ENCODE assay signal across 19 cellular contexts in genomic region chr5:140707812-140708211, GRCh38. TPM values are rescaled to one million over a fixed set of nuclear protein-coding genes. Genes with fewer than 3 reads are reported as not detected.
DNase-seq lines count a peak whose midpoint lies in the region; ATAC-seq and TF ChIP-seq lines count a peak whose summit lies in the region.
"Had no signal": no experiment of that assay in that cellular context is flagged by ENCODE, and none has a peak within 500 bp of the region (broad histone marks: within the 10 kb centered on the region; RNA-seq: fewer than 3 reads in every experiment).

No MANE protein-coding gene starts in this region.

- H3K36me3 ChIP-seq in CD4-positive, alpha-beta memory T cell (ENCODE audit: insufficient read depth, low read length), result peaks cover 33% of the 10 kb centered on the region
- H3K36me3 ChIP-seq in ascending aorta, result peaks cover 28 to 38% of the 10 kb centered on the region in 2 donors

- no peak overlapping the region for H3K27ac ChIP-seq in CD4-positive, alpha-beta memory T cell (ENCODE audit: low read depth, low read length)
- peak overlapping the region; percentile 42 to 64 for H3K27ac ChIP-seq in ascending aorta
- H3K27ac ChIP-seq: SK-N-MC had no signal

- peaks cover 0 to 8% of the 10 kb centered on the region in 2 donors for H3K27me3 Mint-ChIP-seq in CD4-positive, alpha-beta memory T cell
- no peaks in the 10 kb centered on the region for H3K27me3 Mint-ChIP-seq in naive thymus-derived CD8-positive, alpha-beta T cell

- peak; percentile 9 for DNase-seq in NCI-H2171 treated with DMSO at 0.1 percent for 48 hours (lab: John Stamatoyannopoulos, UW)
- no peak for DNase-seq in NCI-H2171 (lab: John Stamatoyannopoulos, UW)
- no peak for DNase-seq in CD4-positive, alpha-beta memory T cell
- DNase-seq in ascending aorta (ENCODE audit: low spot score in 2 of 2), result no peak
- no peak for DNase-seq in naive thymus-derived CD8-positive, alpha-beta T cell
- no peak for DNase-seq in NCI-H1436 treated with DMSO at 0.1 percent for 48 hours (lab: John Stamatoyannopoulos, UW)
- DNase-seq: BE2C; CD8-positive, alpha-beta memory T cell; MM.1S; NCI-H1092; NCI-H146; NCI-H2029 treated with DMSO at 0.1 percent for 48 hours; NCI-H510A; NCI-H748 treated with DMSO at 0.1 percent for 48 hours; NK-92 treated with Interleukin-12 subunit alpha and Interleukin-12 subunit beta, amount 100 ng/mL, for 24 hours; Right ventricle myocardium superior had no signal

- TF ChIP-seq CTCF in ascending aorta (IDR thresholded peaks at IDR 0.05), result no peak

- peaks cover 11 to 28% (median 21%) of the 10 kb centered on the region in 4 donors for H3K4me1 Mint-ChIP-seq in CD4-positive, alpha-beta memory T cell
- H3K4me1 Mint-ChIP-seq in naive thymus-derived CD8-positive, alpha-beta T cell, result peaks cover 12 to 23% (median 18%) of the 10 kb centered on the region in 4 donors

- intact Hi-C loops in CD4-positive, alpha-beta memory T cell (cut with micrococcal nuclease), result loop anchor here (10.0 kb wide), 1 partner anchor 603 kb away; no protein-coding TSS in a partner anchor
- intact Hi-C loops in ascending aorta (cut with DNase I), result no loop called here

- POLR2A ChIA-PET in CD4-positive, alpha-beta memory T cell (lab: Charles Lee; ENCODE audit: partially characterized antibody), result interaction anchor here (1.4 to 5.0 kb wide), 4 partner anchors 18 to 307 kb away, joined by 3 to 68 read pairs (median 32); partner anchors contain the start of genes ANKHD1, HARS1, HARS2 and IK
- POLR2A ChIA-PET in naive thymus-derived CD8-positive, alpha-beta T cell (lab: Charles Lee), result interaction anchor here (0.7 to 1.1 kb wide), 2 partner anchors 17 to 307 kb away, joined by 3 read pairs; partner anchors contain the start of genes HARS1 and HARS2

- peaks cover 19% of the 10 kb centered on the region for H3K4me1 ChIP-seq in CD4-positive, alpha-beta memory T cell (ENCODE audit: insufficient read depth, low read length)
- peaks cover 0 to 4% of the 10 kb centered on the region in 2 donors for H3K4me1 ChIP-seq in ascending aorta
- H3K4me1 ChIP-seq: BE2C had no signal

- peak overlapping the region in 6 of 7 donors; percentile 1 to 79 (median 38) for H3K27ac Mint-ChIP-seq in CD4-positive, alpha-beta memory T cell
- peak overlapping the region in 7 of 10 donors; percentile 19 to 78 (median 38) for H3K27ac Mint-ChIP-seq in naive thymus-derived CD8-positive, alpha-beta T cell

- H3K4me3 Mint-ChIP-seq in CD4-positive, alpha-beta memory T cell, result peak overlapping the region in 2 of 8 donors; percentile 25 to 49
- peak overlapping the region in 1 of 10 donors; percentile 32 for H3K4me3 Mint-ChIP-seq in naive thymus-derived CD8-positive, alpha-beta T cell

- CTCF ChIA-PET in CD4-positive, alpha-beta memory T cell (lab: Charles Lee; ENCODE audit: partially characterized antibody), result interaction anchor here (0.6 to 0.7 kb wide), 2 partner anchors 18 to 305 kb away, joined by 4 read pairs; no protein-coding TSS in a partner anchor

- ATAC-seq in naive thymus-derived CD8-positive, alpha-beta T cell, result no peak
- ATAC-seq in GM21423 (IDR thresholded peaks at IDR 0.05; ENCODE audit: unreplicated experiment) (no peak), GM19035 (IDR thresholded peaks at IDR 0.05; ENCODE audit: unreplicated experiment) (no peak)

- peaks cover 37 to 54% of the 10 kb centered on the region in 2 donors for H3K36me3 Mint-ChIP-seq in CD4-positive, alpha-beta memory T cell
- peaks cover 5 to 56% (median 8%) of the 10 kb centered on the region in 3 donors for H3K36me3 Mint-ChIP-seq in naive thymus-derived CD8-positive, alpha-beta T cell

- H3K9me3 ChIP-seq in CD4-positive, alpha-beta memory T cell (ENCODE audit: control insufficient read depth in 1 of 2, low read length in 2 of 2), result no peaks in the 10 kb centered on the region
- no peaks in the 10 kb centered on the region for H3K9me3 ChIP-seq in ascending aorta
- H3K9me3 ChIP-seq: BE2C had no signal

- no peaks in the 10 kb centered on the region for H3K27me3 ChIP-seq in CD4-positive, alpha-beta memory T cell (ENCODE audit: insufficient read depth, low read length)
- no peaks in the 10 kb centered on the region for H3K27me3 ChIP-seq in ascending aorta
- H3K27me3 ChIP-seq: BE2C had no signal

- H3K4me3 ChIP-seq in CD4-positive, alpha-beta memory T cell (ENCODE audit: low read length in 2 of 2), result no peak overlapping the region
- no peak overlapping the region for H3K4me3 ChIP-seq in ascending aorta
- H3K4me3 ChIP-seq: SK-N-MC had no signal

- peaks cover 0 to 9% (median 3%) of the 10 kb centered on the region in 8 donors for H3K9me3 Mint-ChIP-seq in CD4-positive, alpha-beta memory T cell
- peaks cover 0 to 8% (median 0%) of the 10 kb centered on the region in 9 donors for H3K9me3 Mint-ChIP-seq in naive thymus-derived CD8-positive, alpha-beta T cell

RNA-seq across cellular contexts. Expression of gene ZMAT2, which starts 7.6 kb away (rescaled TPM):
- total RNA-seq in CD4-positive, alpha-beta memory T cell, result 10 to 100 TPM; 56.3 to 57.4 TPM
- 10 to 100 TPM; 65.9 to 76.5 TPM for polyA plus RNA-seq in CD4-positive, alpha-beta memory T cell
- total RNA-seq in ascending aorta, result 15.5 TPM
- 10 to 100 TPM; 55.8 to 59.6 TPM for total RNA-seq in naive thymus-derived CD8-positive, alpha-beta T cell
- 10 to 100 TPM; 64.2 to 81.3 (median 77.0) TPM for polyA plus RNA-seq in naive thymus-derived CD8-positive, alpha-beta T cell

RNA-seq across cellular contexts. Expression of gene HARS2, which starts 16.6 kb away (rescaled TPM):
- total RNA-seq in CD4-positive, alpha-beta memory T cell, result 10 to 100 TPM; 61.6 to 67.5 TPM
- polyA plus RNA-seq in CD4-positive, alpha-beta memory T cell, result 10 to 100 TPM; 17.8 to 26.5 TPM
- total RNA-seq in ascending aorta, result 10.7 TPM
- 10 to 100 TPM; 63.5 to 68.0 TPM for total RNA-seq in naive thymus-derived CD8-positive, alpha-beta T cell
- 10 to 100 TPM; 15.4 to 24.6 (median 20.1) TPM for polyA plus RNA-seq in naive thymus-derived CD8-positive, alpha-beta T cell

RNA-seq across cellular contexts. Expression of gene HARS1, which starts 16.6 kb away (rescaled TPM):
- total RNA-seq in CD4-positive, alpha-beta memory T cell, result 10 to 100 TPM; 60.7 to 63.5 TPM
- polyA plus RNA-seq in CD4-positive, alpha-beta memory T cell, result 10 to 100 TPM; 70.8 to 72.9 TPM
- total RNA-seq in ascending aorta, result 68.6 TPM
- 10 to 100 TPM; 83.6 to 84.1 TPM for total RNA-seq in naive thymus-derived CD8-positive, alpha-beta T cell
- polyA plus RNA-seq in naive thymus-derived CD8-positive, alpha-beta T cell, result 10 to 100 TPM; 63.2 to 77.5 (median 65.3) TPM

RNA-seq across cellular contexts. Expression of gene DND1, which starts 34.4 kb away (rescaled TPM):
- total RNA-seq in CD4-positive, alpha-beta memory T cell, result 1 to 10 TPM; 4.0 to 5.0 TPM
- polyA plus RNA-seq in CD4-positive, alpha-beta memory T cell, result not detected
- 3.5 TPM for total RNA-seq in ascending aorta
- 1 to 10 TPM; 3.4 to 3.7 TPM for total RNA-seq in naive thymus-derived CD8-positive, alpha-beta T cell
- under 1 TPM in 1 of 3 donors, not detected in 2; 0.17 TPM for polyA plus RNA-seq in naive thymus-derived CD8-positive, alpha-beta T cell
- polyA plus RNA-seq: CD8-positive, alpha-beta memory T cell had no signal

RNA-seq across cellular contexts. Expression of gene WDR55, which starts 43.1 kb away (rescaled TPM):
- total RNA-seq in CD4-positive, alpha-beta memory T cell, result 10 to 100 TPM; 47.1 to 49.6 TPM
- 10 to 100 TPM; 12.4 to 19.5 TPM for polyA plus RNA-seq in CD4-positive, alpha-beta memory T cell
- 10.1 TPM for total RNA-seq in ascending aorta
- total RNA-seq in naive thymus-derived CD8-positive, alpha-beta T cell, result 10 to 100 TPM; 46.2 to 47.7 TPM
- polyA plus RNA-seq in naive thymus-derived CD8-positive, alpha-beta T cell, result 10 to 100 TPM in 1 of 3 donors, 1 to 10 TPM in 2; 9.2 to 15.6 (median 9.6) TPM
